ENCODE assay signal across 9 cellular contexts in genomic region chr11:7671807-7672206, GRCh38. TPM values are rescaled to one million over a fixed set of nuclear protein-coding genes. Genes with fewer than 3 reads are reported as not detected.
DNase-seq lines count a peak whose midpoint lies in the region; ATAC-seq and TF ChIP-seq lines count a peak whose summit lies in the region.
"Had no signal": no experiment of that assay in that cellular context is flagged by ENCODE, and none has a peak within 500 bp of the region (broad histone marks: within the 10 kb centered on the region; RNA-seq: fewer than 3 reads in every experiment).

No MANE protein-coding gene starts in this region.

- H3K27ac Mint-ChIP-seq in mesothelial cell of epicardium (peak overlapping the region; percentile 90), CD14-positive monocyte (peak overlapping the region in 1 of 7 donors; percentile 30)

- H3K4me3 Mint-ChIP-seq in mesothelial cell of epicardium (peak overlapping the region; percentile 64), CD14-positive monocyte (no peak overlapping the region)

- H3K36me3 Mint-ChIP-seq in mesothelial cell of epicardium (peaks cover 16% of the 10 kb centered on the region), CD14-positive monocyte (peaks cover 17 to 18% of the 10 kb centered on the region in 2 donors)

- no peaks in the 10 kb centered on the region for H3K27me3 Mint-ChIP-seq in mesothelial cell of epicardium (ENCODE audit: low read depth)
- peaks cover 38 to 47% (median 43%) of the 10 kb centered on the region in 3 donors for H3K27me3 Mint-ChIP-seq in CD14-positive monocyte (ENCODE audit: low read depth in 3 of 3)

- DNase-seq in mesothelial cell of epicardium (ENCODE audit: low spot score in 2 of 2, unreplicated experiment in 2 of 2), result no peak
- no peak for DNase-seq in NCI-H146 (lab: John Stamatoyannopoulos, UW)
- no peak for DNase-seq in CD14-positive monocyte (ENCODE audit: low spot score)
- DNase-seq in SW 1271 (lab: John Stamatoyannopoulos, UW), result no peak
- DNase-seq: IMR-90 had no signal

- peak; percentile 39 for ATAC-seq in GM18511 (IDR thresholded peaks at IDR 0.05; ENCODE audit: unreplicated experiment)
- peak; percentile 75 for ATAC-seq in GM21360 (IDR thresholded peaks at IDR 0.05; ENCODE audit: unreplicated experiment)
- ATAC-seq in HG03175 (IDR thresholded peaks at IDR 0.05; ENCODE audit: unreplicated experiment), result peak; percentile 32
- ATAC-seq in esophagus mucosa, result no peak

- no peaks in the 10 kb centered on the region for H3K9me3 Mint-ChIP-seq in mesothelial cell of epicardium
- peaks cover 2 to 33% (median 20%) of the 10 kb centered on the region in 7 donors for H3K9me3 Mint-ChIP-seq in CD14-positive monocyte

- no peak for TF ChIP-seq CTCF in mesothelial cell of epicardium (IDR thresholded peaks at IDR 0.05; ENCODE audit: unreplicated experiment)
- no peak for TF ChIP-seq CTCF in CD14-positive monocyte (IDR thresholded peaks at IDR 0.05)

- H3K4me1 Mint-ChIP-seq in mesothelial cell of epicardium, result peaks cover 63% of the 10 kb centered on the region
- peaks cover 39% of the 10 kb centered on the region for H3K4me1 Mint-ChIP-seq in CD14-positive monocyte

- intact Hi-C loops in CD14-positive monocyte (cut with micrococcal nuclease), result no loop called here

RNA-seq across cellular contexts. Expression of gene CYB5R2, which starts 1.5 kb away (rescaled TPM):
- total RNA-seq in mesothelial cell of epicardium, result 63.6 to 74.4 TPM (median 67.0 TPM) in 3 replicates
- polyA plus RNA-seq in CD14-positive monocyte, result 1 to 10 TPM in 1 of 2 donors, under 1 TPM in 1; 0.52 to 3.7 TPM
- 24.0 TPM for total RNA-seq in esophagus mucosa

RNA-seq across cellular contexts. Expression of gene OVCH2, which starts 34.5 kb away (rescaled TPM):
- total RNA-seq in mesothelial cell of epicardium (8.5 to 9.7 TPM (median 9.6 TPM) in 3 replicates), esophagus mucosa (0.44 TPM)
- polyA plus RNA-seq in CD14-positive monocyte, result not detected
- total RNA-seq: IMR-90 had no signal
